16 cellular contexts compared by ENCODE assay signal in the genomic region with DNA sequence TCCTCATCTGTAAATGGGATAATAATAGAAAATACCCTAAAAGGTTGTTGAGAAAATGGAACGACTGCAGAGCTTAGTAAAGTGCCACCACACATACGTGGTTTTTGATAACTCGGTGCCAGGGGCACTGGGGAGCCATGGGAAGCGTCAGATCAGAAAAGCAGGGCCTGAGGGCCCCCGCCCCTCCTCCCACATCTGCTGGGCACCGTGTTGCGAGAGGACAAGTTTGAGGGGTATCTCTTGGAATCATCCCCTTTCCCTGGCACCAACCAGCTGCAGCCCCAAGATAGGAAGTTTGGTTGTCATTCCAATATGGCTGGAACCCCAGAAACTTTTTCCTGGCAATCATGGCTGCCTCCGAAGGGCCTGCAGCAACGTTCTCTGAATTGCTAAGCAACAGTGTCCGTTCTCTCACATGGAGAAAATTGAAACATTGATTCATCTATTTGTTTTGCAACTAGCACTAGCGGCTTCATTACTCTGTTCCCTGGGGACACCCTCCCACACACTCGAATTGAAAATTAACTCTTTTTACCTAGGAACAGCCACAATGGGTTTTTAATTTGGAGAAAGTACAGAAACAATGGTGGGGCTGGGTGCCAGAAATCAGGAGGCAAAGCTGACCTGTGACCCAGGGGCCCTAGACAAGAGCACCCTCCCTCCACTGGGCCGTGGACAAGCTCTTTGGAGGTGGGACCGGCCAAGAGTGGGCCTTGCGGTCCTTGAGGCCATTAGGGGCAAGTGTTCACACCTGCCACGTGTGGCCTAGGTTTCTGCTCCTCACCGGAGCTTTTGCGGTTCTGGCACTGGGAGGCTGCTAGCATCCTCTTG.
DNase-seq lines count a peak whose midpoint lies in the region; ATAC-seq and TF ChIP-seq lines count a peak whose summit lies in the region.
"Had no signal": no experiment of that assay in that cellular context is flagged by ENCODE, and none has a peak within 500 bp of the region (broad histone marks: within the 10 kb centered on the region; RNA-seq: fewer than 3 reads in every experiment).

No MANE protein-coding gene starts in this region.

- H3K4me1 ChIP-seq in heart right ventricle: peaks cover 2 to 12% (median 7%) of the 10 kb centered on the region in 9 donors
- peaks cover 6% of the 10 kb centered on the region for H3K4me1 ChIP-seq in right cardiac atrium (ENCODE audit: control insufficient read depth, insufficient read depth, low read length)
- H3K4me1 ChIP-seq in upper lobe of right lung: no peaks in the 10 kb centered on the region
- H3K4me1 ChIP-seq: vagina had no signal

- H3K27me3 Mint-ChIP-seq in stimulated activated naive B cell treated with anti-CD40 and anti-IgM and Interleukin-4, amounts not matched to agents 10 μg/mL and 1 μg/mL and 100 μg/mL, for 72 hours: peaks cover 10% of the 10 kb centered on the region in 2 donors

- DNase-seq in cardiac septum (ENCODE audit: low spot score): peak; percentile 63
- DNase-seq in heart right ventricle: no peak
- DNase-seq in NCI-H526 treated with DMSO at 0.1 percent for 48 hours (lab: John Stamatoyannopoulos, UW): peak; percentile 3
- DNase-seq in right cardiac atrium: peak in 2 of 3 donors; percentile 21 to 37
- peak; percentile 54 for DNase-seq in upper lobe of right lung
- DNase-seq in T-helper 1 cell: no peak
- DNase-seq in stimulated activated naive B cell treated with anti-CD40 and anti-IgM and Interleukin-4, amounts not matched to agents 10 μg/mL and 1 μg/mL and 100 μg/mL, for 72 hours: no peak
- DNase-seq: activated CD4-positive, alpha-beta memory T cell treated with anti-CD3 and anti-CD28 coated beads for 36 hours; activated gamma-delta T cell; MG63; T1000 had no signal

- peaks cover 0 to 2% of the 10 kb centered on the region in 2 donors for H3K9me3 Mint-ChIP-seq in stimulated activated naive B cell treated with anti-CD40 and anti-IgM and Interleukin-4, amounts not matched to agents 10 μg/mL and 1 μg/mL and 100 μg/mL, for 72 hours
- H3K9me3 Mint-ChIP-seq: activated CD4-positive, alpha-beta memory T cell treated with anti-CD3 and anti-CD28 coated beads for 36 hours; brain had no signal

- H3K9me3 ChIP-seq in heart right ventricle (no peaks in the 10 kb centered on the region), right cardiac atrium (ENCODE audit: control insufficient read depth, low read length) (no peaks in the 10 kb centered on the region), upper lobe of right lung (no peaks in the 10 kb centered on the region)
- H3K9me3 ChIP-seq: MG63, vagina had no signal

- no peak overlapping the region for H3K4me3 Mint-ChIP-seq in stimulated activated naive B cell treated with anti-CD40 and anti-IgM and Interleukin-4, amounts not matched to agents 10 μg/mL and 1 μg/mL and 100 μg/mL, for 72 hours
- H3K4me3 Mint-ChIP-seq: activated CD4-positive, alpha-beta memory T cell treated with anti-CD3 and anti-CD28 coated beads for 36 hours; B cell; brain had no signal

- H3K4me3 ChIP-seq in heart right ventricle (no peak overlapping the region), right cardiac atrium (ENCODE audit: low read length) (no peak overlapping the region), upper lobe of right lung (no peak overlapping the region)
- H3K4me3 ChIP-seq: MG63, vagina had no signal

- WGBS in heart right ventricle, 2 donors: 70 to 76% methylated on average over 18 of the region's 18 CpGs
- WGBS in right cardiac atrium: 63% methylated on average over 18 of the region's 18 CpGs

- H3K27ac ChIP-seq in heart right ventricle (no peak overlapping the region), right cardiac atrium (ENCODE audit: low read length) (no peak overlapping the region), upper lobe of right lung (no peak overlapping the region)
- H3K27ac ChIP-seq: RWPE1, vagina had no signal

- no peak for TF ChIP-seq CTCF in heart right ventricle (IDR thresholded peaks at IDR 0.05)
- TF ChIP-seq CTCF in upper lobe of right lung (IDR thresholded peaks at IDR 0.05): no peak

- ATAC-seq in heart right ventricle (no peak), right cardiac atrium (no peak), upper lobe of right lung (no peak), GM21360 (IDR thresholded peaks at IDR 0.05; ENCODE audit: unreplicated experiment) (no peak)
- no peak for ATAC-seq in stimulated activated naive B cell treated with anti-CD40 and anti-IgM and Interleukin-4, amounts not matched to agents 10 μg/mL and 1 μg/mL and 100 μg/mL, for 72 hours (replicated peaks)

- intact Hi-C loops in cardiac septum (cut with DNase I): loop anchor here (5.0 kb wide), 1 partner anchor 66 kb away; no protein-coding TSS in a partner anchor
- intact Hi-C loops in heart right ventricle (cut with DNase I): loop anchor here in 4 of 10 donors (1.0 to 5.0 kb wide), 2 partner anchors 44 to 66 kb away; no protein-coding TSS in a partner anchor
- intact Hi-C loops in right cardiac atrium (cut with DNase I): loop anchor here in 2 of 4 donors (5.0 kb wide), 1 partner anchor 66 kb away; no protein-coding TSS in a partner anchor
- intact Hi-C loops in upper lobe of right lung (cut with DNase I): no loop called here

- H3K4me1 Mint-ChIP-seq in stimulated activated naive B cell treated with anti-CD40 and anti-IgM and Interleukin-4, amounts not matched to agents 10 μg/mL and 1 μg/mL and 100 μg/mL, for 72 hours: peaks cover 0 to 2% of the 10 kb centered on the region in 2 donors
- H3K4me1 Mint-ChIP-seq: B cell had no signal

- no peaks in the 10 kb centered on the region for H3K36me3 ChIP-seq in heart right ventricle
- no peaks in the 10 kb centered on the region for H3K36me3 ChIP-seq in upper lobe of right lung
- H3K36me3 ChIP-seq: MG63, vagina had no signal

- no peaks in the 10 kb centered on the region for H3K36me3 Mint-ChIP-seq in stimulated activated naive B cell treated with anti-CD40 and anti-IgM and Interleukin-4, amounts not matched to agents 10 μg/mL and 1 μg/mL and 100 μg/mL, for 72 hours
- H3K36me3 Mint-ChIP-seq: activated CD4-positive, alpha-beta memory T cell treated with anti-CD3 and anti-CD28 coated beads for 36 hours; brain had no signal

- no peak overlapping the region for H3K27ac Mint-ChIP-seq in stimulated activated naive B cell treated with anti-CD40 and anti-IgM and Interleukin-4, amounts not matched to agents 10 μg/mL and 1 μg/mL and 100 μg/mL, for 72 hours
- H3K27ac Mint-ChIP-seq: activated CD4-positive, alpha-beta memory T cell treated with anti-CD3 and anti-CD28 coated beads for 36 hours; B cell had no signal

- peaks cover 0 to 10% (median 0%) of the 10 kb centered on the region in 7 donors for H3K27me3 ChIP-seq in heart right ventricle
- H3K27me3 ChIP-seq in right cardiac atrium (ENCODE audit: control insufficient read depth, insufficient read depth): no peaks in the 10 kb centered on the region
- no peaks in the 10 kb centered on the region for H3K27me3 ChIP-seq in upper lobe of right lung
- H3K27me3 ChIP-seq: MG63, vagina had no signal

Comparison
In these comparisons a context has a peak if more than half of its experiments do, and no peak if none do; other contexts are left out.
1. DNase-seq: peak in cardiac septum (single experiment), NCI-H526 treated with DMSO at 0.1 percent for 48 hours (single experiment), right cardiac atrium (2 of 3) and upper lobe of right lung (single experiment); none in heart right ventricle (0 of 2), T-helper 1 cell (0 of 5) and stimulated activated naive B cell treated with anti-CD40 and anti-IgM and Interleukin-4, amounts not matched to agents 10 μg/mL and 1 μg/mL and 100 μg/mL, for 72 hours (single experiment).